In the genomic region with DNA sequence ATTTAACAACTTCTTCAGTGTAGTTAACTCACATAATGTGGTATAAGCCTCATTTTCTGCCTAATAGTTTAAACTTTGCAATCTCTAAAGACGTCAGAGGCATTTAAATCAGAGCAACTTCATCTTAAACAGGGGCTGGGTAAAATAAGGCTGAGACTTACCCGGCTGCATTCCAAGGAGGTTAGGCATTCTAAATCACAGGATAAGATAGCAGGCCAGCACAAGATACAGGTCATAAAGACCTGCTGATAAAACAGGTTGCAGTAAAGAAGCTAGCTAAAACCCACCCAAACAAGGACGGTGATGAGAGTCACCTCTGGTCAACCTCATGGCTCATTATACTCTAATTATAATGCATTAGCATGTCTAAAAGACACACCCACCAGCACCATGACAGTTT, we compare ENCODE assay signal across 19 cellular contexts.
"Had no signal": no experiment of that assay in that cellular context is flagged by ENCODE, and none has a peak within 500 bp of the region (broad histone marks: within the 10 kb centered on the region; RNA-seq: fewer than 3 reads in every experiment).

No MANE protein-coding gene starts in this region.

- DNase-seq: activated CD4-positive, alpha-beta T cell treated with anti-CD3 and anti-CD28 coated beads, Interleukin-2, amount 50 U/mL, for 1 hour; activated CD4-positive, CD25-positive, alpha-beta regulatory T cell treated with anti-CD3 and anti-CD28 coated beads, Interleukin-2, amount 50 U/mL, for 72 hours; activated CD8-positive, alpha-beta memory T cell treated with anti-CD3 and anti-CD28 coated beads, Interleukin-2, amount 50 U/mL, for 4 hours; activated effector memory CD4-positive, alpha-beta T cell treated with Interleukin-2 at 50 U/mL for 16 hours; activated naive CD4-positive, alpha-beta T cell treated with anti-CD3 and anti-CD28 coated beads, Interleukin-2, amount 50 U/mL, for 16 hours; activated T-cell treated with anti-CD3 and anti-CD28 coated beads, Interleukin-2, amount 50 U/mL, for 4 hours; aorta; effector memory CD4-positive, alpha-beta T cell; kidney; mucosa of descending colon; naive B cell; right cardiac atrium; stimulated activated naive CD8-positive, alpha-beta T cell treated with anti-CD3 and anti-CD28 coated beads, Interleukin-15, Interleukin-2, amounts not matched to agents 100 U/mL and 50 U/mL, for 24 hours; substantia nigra; T-helper 2 cell had no signal

- H3K9me3 ChIP-seq: vagina had no signal

- H3K4me1 ChIP-seq: tibial nerve, vagina had no signal

- H3K4me3 ChIP-seq: mucosa of descending colon, tibial nerve, vagina had no signal

- ATAC-seq: activated T-cell treated with anti-CD3 and anti-CD28 coated beads, Interleukin-2, amount 50 U/mL, for 4 hours; left lobe of liver; mucosa of descending colon; right cardiac atrium; stimulated activated naive CD8-positive, alpha-beta T cell treated with anti-CD3 and anti-CD28 coated beads, Interleukin-15, Interleukin-2, amounts not matched to agents 100 U/mL and 50 U/mL, for 24 hours had no signal

- H3K36me3 ChIP-seq: tibial nerve, vagina had no signal

- H3K27me3 ChIP-seq: tibial nerve, vagina had no signal

- H3K27ac ChIP-seq: tibial nerve, vagina, VCaP had no signal
